Comparison of ENCODE assay signal across 31 cellular contexts in genomic region chr11:38759394-38759793, GRCh38.
"Had no signal": no experiment of that assay in that cellular context is flagged by ENCODE, and none has a peak within 500 bp of the region (broad histone marks: within the 10 kb centered on the region; RNA-seq: fewer than 3 reads in every experiment).

No MANE protein-coding gene starts in this region.

- H3K36me3 Mint-ChIP-seq: T-cell had no signal

- ATAC-seq: Panc1, Right ventricle myocardium inferior, T-cell had no signal

- H3K4me3 ChIP-seq: PC-9, SJCRH30, SK-N-MC had no signal

- H3K4me1 ChIP-seq: SJCRH30 had no signal

- H3K4me3 Mint-ChIP-seq: T-cell had no signal

- H3K9me3 ChIP-seq: SJCRH30 had no signal

- DNase-seq: Karpas-422, KBM-7, MM.1S, NCI-H1048, NCI-H1092 treated with DMSO at 0.1 percent for 48 hours, NCI-H1105 treated with DMSO at 0.1 percent for 48 hours, NCI-H1417, NCI-H1436, NCI-H146, NCI-H1694, NCI-H187, NCI-H1930, NCI-H2029 treated with DMSO at 0.1 percent for 48 hours, NCI-H2081 treated with DMSO at 0.1 percent for 48 hours, NCI-H2107, NCI-H2171, NCI-H446 treated with DMSO at 0.1 percent for 48 hours, NCI-H510A, NCI-H524 treated with DMSO at 0.1 percent for 48 hours, NCI-H526 treated with DMSO at 0.1 percent for 48 hours, NCI-H82, PC-9, SHP77, SIG-M5, SJCRH30, T-cell had no signal

- H3K36me3 ChIP-seq: SJCRH30 had no signal

- H2AFZ ChIP-seq: PC-9 had no signal

- H3K27ac ChIP-seq: KMS-11, PC-9, RWPE1, SJCRH30, SK-N-MC had no signal

- H3K27me3 ChIP-seq: SJCRH30 had no signal

- H3K27me3 Mint-ChIP-seq: T-cell had no signal

- H3K4me2 ChIP-seq: KMS-11, PC-9 had no signal

- H3K9ac ChIP-seq: KMS-11 had no signal

- H3K4me1 Mint-ChIP-seq: T-cell had no signal

- H3K27ac Mint-ChIP-seq: T-cell had no signal
